ENCODE assay signal across 1 cellular context in the genomic region with DNA sequence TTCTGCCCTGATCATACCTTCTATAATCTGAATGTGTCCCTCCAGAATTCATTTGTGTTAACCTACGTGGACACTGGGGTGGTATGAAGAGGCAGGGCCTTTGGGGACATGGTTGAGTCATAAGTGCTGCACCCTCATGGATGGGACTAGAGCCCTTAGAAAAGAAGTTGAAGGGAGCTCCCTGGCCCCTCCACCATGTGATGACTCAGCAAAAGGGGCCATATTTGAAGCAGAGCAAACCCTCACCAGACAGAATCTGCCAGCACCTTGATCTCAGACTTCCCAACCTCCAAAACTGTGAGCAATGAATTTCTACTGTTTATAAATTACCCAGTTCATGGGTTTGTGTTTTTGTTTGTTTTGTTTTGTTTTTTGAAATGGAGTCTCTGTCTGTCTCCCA.
TF ChIP-seq lines count a peak whose summit lies in the region.

No MANE protein-coding gene starts in this region.

TF ChIP-seq in HepG2, 621 proteins besides CTCF, POLR2A, EP300 and RAD21:
- TF ChIP-seq ZNF33A (CRISPR knock-in tag; IDR thresholded peaks at IDR 0.05; ENCODE audit: borderline replicate concordance), result no peak
- TF ChIP-seq, protein P1, sequence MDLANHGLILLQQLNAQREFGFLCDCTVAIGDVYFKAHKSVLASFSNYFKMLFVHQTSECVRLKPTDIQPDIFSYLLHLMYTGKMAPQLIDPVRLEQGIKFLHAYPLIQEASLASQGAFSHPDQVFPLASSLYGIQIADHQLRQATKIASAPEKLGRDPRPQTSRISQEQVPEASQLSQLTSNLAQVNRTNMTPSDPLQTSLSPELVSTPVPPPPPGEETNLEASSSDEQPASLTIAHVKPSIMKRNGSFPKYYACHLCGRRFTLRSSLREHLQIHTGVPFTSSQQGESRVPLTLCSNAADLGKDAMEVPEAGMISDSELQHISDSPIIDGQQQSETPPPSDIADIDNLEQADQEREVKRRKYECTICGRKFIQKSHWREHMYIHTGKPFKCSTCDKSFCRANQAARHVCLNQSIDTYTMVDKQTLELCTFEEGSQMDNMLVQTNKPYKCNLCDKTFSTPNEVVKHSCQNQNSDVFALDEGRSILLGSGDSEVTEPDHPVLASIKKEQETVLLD (CRISPR knock-in tag; IDR thresholded peaks at IDR 0.05; ENCODE audit: low read depth), result no peak
- TF ChIP-seq ZNF17 (CRISPR knock-in tag; IDR thresholded peaks at IDR 0.05), result no peak
- TF ChIP-seq NFE2L2 (IDR thresholded peaks at IDR 0.05; ENCODE audit: low read length), result peak; percentile 85
- no peak for TF ChIP-seq ZNF615 (CRISPR knock-in tag; IDR thresholded peaks at IDR 0.05; ENCODE audit: borderline replicate concordance)
- TF ChIP-seq HNRNPUL1 (IDR thresholded peaks at IDR 0.05; ENCODE audit: low read depth, low read length), result no peak
- no peak for TF ChIP-seq IKZF1 (IDR thresholded peaks at IDR 0.05)
- no peak for TF ChIP-seq ZNF543 (CRISPR knock-in tag; IDR thresholded peaks at IDR 0.05)
- no peak for TF ChIP-seq HNRNPL (IDR thresholded peaks at IDR 0.05; ENCODE audit: low read depth, low read length)
- TF ChIP-seq ZNF329 (CRISPR knock-in tag; IDR thresholded peaks at IDR 0.05; ENCODE audit: low read depth), result no peak
- no peak for TF ChIP-seq MTF1 (CRISPR knock-in tag; IDR thresholded peaks at IDR 0.05)
- no peak for TF ChIP-seq ZNF333 (CRISPR knock-in tag; IDR thresholded peaks at IDR 0.05; ENCODE audit: borderline replicate concordance)
- peak; percentile 98 for TF ChIP-seq MAFF (IDR thresholded peaks at IDR 0.05; ENCODE audit: low read depth, low read length)
- no peak for TF ChIP-seq ZMYM4 (CRISPR knock-in tag; IDR thresholded peaks at IDR 0.05)
- TF ChIP-seq MAFG (CRISPR knock-in tag; IDR thresholded peaks at IDR 0.05), result peak; percentile 64; the same call in 1 of the 2 replicates
- TF ChIP-seq PHF21A (CRISPR knock-in tag; IDR thresholded peaks at IDR 0.05), result no peak
- no peak for TF ChIP-seq ZNF451 (CRISPR knock-in tag; IDR thresholded peaks at IDR 0.05)
- TF ChIP-seq BRD4 (CRISPR knock-in tag; IDR thresholded peaks at IDR 0.05), result no peak
- TF ChIP-seq MAFK (conservative IDR thresholded peaks at IDR 0.05 in 1 of 2, IDR thresholded peaks at IDR 0.05 in 1 of 2; ENCODE audit: low read length in 2 of 2), result peak; percentile 98 to 99
- TF ChIP-seq ATF7 (IDR thresholded peaks at IDR 0.05), result no peak
- no peak for TF ChIP-seq ATF7 (CRISPR knock-in tag; IDR thresholded peaks at IDR 0.05)
- TF ChIP-seq ZBTB21 (CRISPR knock-in tag; IDR thresholded peaks at IDR 0.05), result no peak
- TF ChIP-seq RBAK (CRISPR knock-in tag; IDR thresholded peaks at IDR 0.05), result no peak
TF ChIP-seq in HepG2: peak in this region for 4.
